ENCODE assay signal across 19 cellular contexts in the genomic region with DNA sequence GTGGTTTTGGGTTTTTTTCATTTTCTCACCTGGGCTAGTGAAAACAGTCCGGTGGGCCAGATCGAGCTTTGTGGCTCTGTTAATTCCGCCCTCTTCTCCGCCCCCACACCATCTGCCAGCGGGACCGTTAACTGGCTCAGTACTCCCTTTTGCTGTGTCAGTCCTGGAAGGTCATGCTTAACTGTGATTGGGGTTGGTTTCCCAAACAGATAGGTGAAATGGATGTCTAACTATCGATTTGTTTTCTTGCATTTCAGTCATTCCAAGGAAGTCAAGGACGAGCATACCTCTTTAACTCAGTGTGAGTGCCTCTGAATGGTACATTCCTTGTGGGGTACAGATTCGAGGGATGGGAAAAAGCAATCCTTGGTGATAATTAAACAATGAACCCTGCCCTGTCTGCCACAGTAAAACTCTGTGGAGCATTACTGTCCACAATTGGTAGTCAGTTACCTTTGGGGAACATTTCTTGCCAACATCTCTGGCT. TPM values are rescaled to one million over a fixed set of nuclear protein-coding genes. Genes with fewer than 3 reads are reported as not detected.
DNase-seq lines count a peak whose midpoint lies in the region; ATAC-seq, FAIRE-seq and TF ChIP-seq lines count a peak whose summit lies in the region.
"Had no signal": no experiment of that assay in that cellular context is flagged by ENCODE, and none has a peak within 500 bp of the region (broad histone marks: within the 10 kb centered on the region; RNA-seq: fewer than 3 reads in every experiment).

No MANE protein-coding gene starts in this region.

- DNase-seq in HTR-8/SVneo (ENCODE audit: insufficient read length, low spot score) (no peak), inferior parietal cortex (ENCODE audit: extremely low spot score) (peak; percentile 17), iPS-NIHi7 (ENCODE audit: extremely low spot score) (no peak), SKM-1 (lab: John Stamatoyannopoulos, UW; ENCODE audit: unreplicated experiment) (no peak), colonic mucosa (no peak), AML-193 (lab: John Stamatoyannopoulos, UW) (no peak)
- no peak for DNase-seq in stimulated activated effector memory CD8-positive, alpha-beta T cell treated with anti-CD3 and anti-CD28 coated beads, Interleukin-12 subunit alpha, Interleukin-12 subunit beta, amount 100 ng/mL, for 72 hours (ENCODE audit: low spot score in 2 of 2)
- DNase-seq: activated CD4-positive, alpha-beta T cell treated with anti-CD3 and anti-CD28 coated beads for 36 hours; activated naive CD4-positive, alpha-beta T cell treated with anti-CD3 and anti-CD28 coated beads for 36 hours; Calu3; foreskin melanocyte; HFFc6; IMR-90; SHP77 treated with DMSO at 0.1 percent for 48 hours; small intestine; stimulated activated naive CD4-positive, alpha-beta T cell had no signal

- peaks cover 22% of the 10 kb centered on the region for H3K36me3 Mint-ChIP-seq in brain
- peaks cover 36% of the 10 kb centered on the region for H3K36me3 Mint-ChIP-seq in stimulated activated effector memory CD8-positive, alpha-beta T cell treated with anti-CD3 and anti-CD28 coated beads, Interleukin-12 subunit alpha, Interleukin-12 subunit beta, amount 100 ng/mL, for 72 hours

- TF ChIP-seq CTCF in brain (conservative IDR thresholded peaks at IDR 0.05), result no peak
- TF ChIP-seq CTCF in colonic mucosa (IDR thresholded peaks at IDR 0.05), result no peak

- no peaks in the 10 kb centered on the region for H3K9me3 ChIP-seq in colonic mucosa

- no peak overlapping the region for H3K4me3 ChIP-seq in colonic mucosa

- H3K27ac ChIP-seq in colonic mucosa, result no peak overlapping the region

- H3K4me3 Mint-ChIP-seq in brain, result no peak overlapping the region
- H3K4me3 Mint-ChIP-seq in stimulated activated effector memory CD8-positive, alpha-beta T cell treated with anti-CD3 and anti-CD28 coated beads, Interleukin-12 subunit alpha, Interleukin-12 subunit beta, amount 100 ng/mL, for 72 hours, result no peak overlapping the region
- H3K4me3 Mint-ChIP-seq: activated CD4-positive, alpha-beta T cell treated with anti-CD3 and anti-CD28 coated beads for 36 hours; activated naive CD4-positive, alpha-beta T cell treated with anti-CD3 and anti-CD28 coated beads for 36 hours; HFFc6; T-helper 2 cell treated with Interferon-gamma antibody and Interleukin-4, amounts not matched to agents 5 μg/mL and 100 μg/mL, for 36 hours had no signal

- intact Hi-C loops in colonic mucosa (cut with DNase I), result no loop called here

- H3K4me1 Mint-ChIP-seq in brain, result peaks cover 12% of the 10 kb centered on the region
- H3K4me1 Mint-ChIP-seq in stimulated activated effector memory CD8-positive, alpha-beta T cell treated with anti-CD3 and anti-CD28 coated beads, Interleukin-12 subunit alpha, Interleukin-12 subunit beta, amount 100 ng/mL, for 72 hours, result peaks cover 4% of the 10 kb centered on the region
- H3K4me1 Mint-ChIP-seq: activated CD4-positive, alpha-beta T cell treated with anti-CD3 and anti-CD28 coated beads for 36 hours had no signal

- H3K9ac ChIP-seq in colonic mucosa (ENCODE audit: low read depth in 2 of 2, low read length in 2 of 2), result no peak overlapping the region

- no peaks in the 10 kb centered on the region for H3K27me3 Mint-ChIP-seq in brain
- H3K27me3 Mint-ChIP-seq: activated CD4-positive, alpha-beta T cell treated with anti-CD3 and anti-CD28 coated beads for 36 hours had no signal

- FAIRE-seq in HTR-8/SVneo (lab: Jason Lieb, UNC), result peak; percentile 66
- FAIRE-seq: endothelial cell of umbilical vein, small intestine had no signal

- ATAC-seq in stimulated activated effector memory CD8-positive, alpha-beta T cell treated with anti-CD3 and anti-CD28 coated beads, Interleukin-12 subunit alpha, Interleukin-12 subunit beta, amount 100 ng/mL, for 72 hours, result no peak
- ATAC-seq: activated CD4-positive, alpha-beta T cell treated with anti-CD3 and anti-CD28 coated beads for 36 hours had no signal

- H3K36me3 ChIP-seq in colonic mucosa, result peaks cover 9% of the 10 kb centered on the region

- H3K27ac Mint-ChIP-seq in brain, result peak overlapping the region in 3 of 5 experiments; percentile 67 to 85 (median 84)
- H3K27ac Mint-ChIP-seq in stimulated activated effector memory CD8-positive, alpha-beta T cell treated with anti-CD3 and anti-CD28 coated beads, Interleukin-12 subunit alpha, Interleukin-12 subunit beta, amount 100 ng/mL, for 72 hours, result peak overlapping the region; percentile 72
- H3K27ac Mint-ChIP-seq: activated CD4-positive, alpha-beta T cell treated with anti-CD3 and anti-CD28 coated beads for 36 hours; activated naive CD4-positive, alpha-beta T cell treated with anti-CD3 and anti-CD28 coated beads for 36 hours; HFFc6; T-helper 2 cell treated with Interferon-gamma antibody and Interleukin-4, amounts not matched to agents 5 μg/mL and 100 μg/mL, for 36 hours had no signal

- H3K27me3 ChIP-seq in colonic mucosa, result no peaks in the 10 kb centered on the region

- H3K9me3 Mint-ChIP-seq in brain, result peaks cover 0 to 4% (median 0%) of the 10 kb centered on the region in 5 experiments
- H3K9me3 Mint-ChIP-seq in stimulated activated effector memory CD8-positive, alpha-beta T cell treated with anti-CD3 and anti-CD28 coated beads, Interleukin-12 subunit alpha, Interleukin-12 subunit beta, amount 100 ng/mL, for 72 hours, result no peaks in the 10 kb centered on the region
- H3K9me3 Mint-ChIP-seq: activated naive CD4-positive, alpha-beta T cell treated with anti-CD3 and anti-CD28 coated beads for 36 hours; HFFc6; T-helper 2 cell treated with Interferon-gamma antibody and Interleukin-4, amounts not matched to agents 5 μg/mL and 100 μg/mL, for 36 hours had no signal

- no peaks in the 10 kb centered on the region for H3K4me1 ChIP-seq in colonic mucosa

RNA-seq across cellular contexts. Expression of a gene that starts 56.7 kb away (rescaled TPM):
- 10.2 TPM for polyA plus RNA-seq in brain (ENCODE audit: insufficient read depth, low read depth, low replicate concordance)
- total RNA-seq in colonic mucosa, result 10 to 100 TPM; 17.2 to 25.7 TPM
